1 cellular context compared by ENCODE assay signal in the genomic region with DNA sequence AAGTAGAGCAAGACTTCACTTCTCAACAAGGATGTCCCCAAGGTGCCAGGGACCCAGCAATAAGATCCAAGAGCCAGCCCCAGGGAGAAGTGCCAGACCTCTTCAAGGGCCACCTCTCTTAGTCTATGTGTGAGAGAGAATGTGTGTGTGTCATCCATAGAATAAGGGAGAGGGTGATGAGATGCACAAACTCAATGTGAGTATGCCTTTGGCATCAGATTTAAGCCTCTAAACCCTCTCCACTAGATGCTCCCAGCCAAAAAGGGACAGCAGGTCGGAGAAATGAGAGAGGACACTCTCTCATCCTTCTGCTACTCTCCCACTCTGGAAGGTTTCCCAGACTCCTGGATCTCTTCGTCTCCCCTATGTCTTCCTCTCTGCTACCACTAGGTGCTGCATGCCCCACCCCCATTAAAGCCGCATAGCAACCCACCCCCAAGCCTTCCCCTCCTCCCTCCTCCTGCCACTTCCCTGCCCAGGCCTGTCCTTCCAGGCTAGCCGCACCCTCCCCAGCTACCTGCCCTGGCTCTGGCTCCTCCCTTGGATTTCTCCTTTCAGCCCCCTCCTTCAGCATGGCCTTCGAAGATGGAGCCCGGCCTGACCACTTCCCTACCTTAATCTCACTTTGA.
TF ChIP-seq lines count a peak whose summit lies in the region.

No MANE protein-coding gene starts in this region.

TF ChIP-seq in HEK293, 187 proteins besides CTCF, POLR2A, EP300 and RAD21 (continued from another document):
- TF ChIP-seq, protein P1, sequence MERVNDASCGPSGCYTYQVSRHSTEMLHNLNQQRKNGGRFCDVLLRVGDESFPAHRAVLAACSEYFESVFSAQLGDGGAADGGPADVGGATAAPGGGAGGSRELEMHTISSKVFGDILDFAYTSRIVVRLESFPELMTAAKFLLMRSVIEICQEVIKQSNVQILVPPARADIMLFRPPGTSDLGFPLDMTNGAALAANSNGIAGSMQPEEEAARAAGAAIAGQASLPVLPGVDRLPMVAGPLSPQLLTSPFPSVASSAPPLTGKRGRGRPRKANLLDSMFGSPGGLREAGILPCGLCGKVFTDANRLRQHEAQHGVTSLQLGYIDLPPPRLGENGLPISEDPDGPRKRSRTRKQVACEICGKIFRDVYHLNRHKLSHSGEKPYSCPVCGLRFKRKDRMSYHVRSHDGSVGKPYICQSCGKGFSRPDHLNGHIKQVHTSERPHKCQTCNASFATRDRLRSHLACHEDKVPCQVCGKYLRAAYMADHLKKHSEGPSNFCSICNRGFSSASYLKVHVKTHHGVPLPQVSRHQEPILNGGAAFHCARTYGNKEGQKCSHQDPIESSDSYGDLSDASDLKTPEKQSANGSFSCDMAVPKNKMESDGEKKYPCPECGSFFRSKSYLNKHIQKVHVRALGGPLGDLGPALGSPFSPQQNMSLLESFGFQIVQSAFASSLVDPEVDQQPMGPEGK (tag by site-specific recombination; IDR thresholded peaks at IDR 0.05), result no peak; the same call in 1 of the 2 replicates
- TF ChIP-seq, protein P2, sequence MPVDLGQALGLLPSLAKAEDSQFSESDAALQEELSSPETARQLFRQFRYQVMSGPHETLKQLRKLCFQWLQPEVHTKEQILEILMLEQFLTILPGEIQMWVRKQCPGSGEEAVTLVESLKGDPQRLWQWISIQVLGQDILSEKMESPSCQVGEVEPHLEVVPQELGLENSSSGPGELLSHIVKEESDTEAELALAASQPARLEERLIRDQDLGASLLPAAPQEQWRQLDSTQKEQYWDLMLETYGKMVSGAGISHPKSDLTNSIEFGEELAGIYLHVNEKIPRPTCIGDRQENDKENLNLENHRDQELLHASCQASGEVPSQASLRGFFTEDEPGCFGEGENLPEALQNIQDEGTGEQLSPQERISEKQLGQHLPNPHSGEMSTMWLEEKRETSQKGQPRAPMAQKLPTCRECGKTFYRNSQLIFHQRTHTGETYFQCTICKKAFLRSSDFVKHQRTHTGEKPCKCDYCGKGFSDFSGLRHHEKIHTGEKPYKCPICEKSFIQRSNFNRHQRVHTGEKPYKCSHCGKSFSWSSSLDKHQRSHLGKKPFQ (tag by site-specific recombination; IDR thresholded peaks at IDR 0.05), result no peak
- TF ChIP-seq OSR2 (tag by site-specific recombination; IDR thresholded peaks at IDR 0.05), result no peak
- TF ChIP-seq ZNF48 (tag by site-specific recombination; IDR thresholded peaks at IDR 0.05), result no peak
- no peak for TF ChIP-seq ZBTB21 (tag by site-specific recombination; IDR thresholded peaks at IDR 0.05)
- TF ChIP-seq HOXA7 (CRISPR knock-in tag; IDR thresholded peaks at IDR 0.05; ENCODE audit: borderline replicate concordance), result no peak
- TF ChIP-seq MZF1 (tag by site-specific recombination; IDR thresholded peaks at IDR 0.05; ENCODE audit: borderline replicate concordance), result no peak
